Comparison of ENCODE assay signal across 20 cellular contexts in the genomic region with DNA sequence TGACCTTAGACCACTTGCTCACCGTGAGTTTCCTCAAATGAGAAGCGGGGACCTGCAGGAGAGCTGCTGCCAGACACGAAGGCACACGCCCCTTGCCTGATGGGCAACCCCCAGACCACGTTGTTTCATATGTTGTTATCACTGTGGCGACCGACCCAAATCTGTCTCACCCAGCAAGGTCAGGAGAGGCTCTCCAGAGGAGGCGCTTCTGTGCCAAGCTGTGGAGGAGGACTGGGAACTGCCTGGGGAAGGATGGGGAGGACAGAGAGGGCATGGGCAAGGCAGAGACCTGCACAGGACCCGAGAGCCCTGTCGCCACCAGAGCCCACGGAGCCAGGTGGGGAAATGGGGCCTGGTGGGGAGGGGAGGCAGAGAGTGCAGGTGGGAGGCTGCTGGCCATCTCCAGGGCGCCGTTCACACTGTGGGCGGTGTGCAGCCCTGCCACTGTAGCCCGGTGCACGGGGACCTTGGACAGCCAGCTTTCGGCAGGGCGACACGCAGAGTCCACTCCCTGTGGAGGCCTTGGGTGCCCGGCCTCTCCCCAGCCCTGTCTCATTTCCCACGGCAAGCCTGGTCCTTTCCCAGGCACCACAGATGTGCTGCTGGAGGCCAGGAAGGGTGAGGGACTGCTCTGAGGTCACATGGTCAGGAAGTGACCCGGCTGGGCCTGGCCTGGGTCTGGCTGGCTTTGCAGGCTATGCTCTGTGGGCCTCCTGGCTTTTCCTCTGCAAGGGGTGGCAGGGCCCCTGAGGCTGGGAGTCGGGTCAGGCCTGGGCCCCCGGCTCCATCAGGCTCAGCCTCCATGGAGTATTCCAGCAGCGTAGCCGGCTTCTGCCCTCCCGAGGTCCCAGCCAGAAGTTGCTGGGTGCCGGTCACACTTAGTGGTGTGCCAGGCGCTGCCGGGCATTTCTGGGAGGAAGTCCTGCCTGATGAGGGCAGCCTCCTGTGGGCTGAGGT. TPM values are rescaled to one million over a fixed set of nuclear protein-coding genes. Genes with fewer than 3 reads are reported as not detected.
A peak's percentile ranks its signal among the peaks of the same experiment; 100 is the strongest.
DNase-seq lines count a peak whose midpoint lies in the region; TF ChIP-seq lines count a peak whose summit lies in the region.
"Had no signal": no experiment of that assay in that cellular context is flagged by ENCODE, and none has a peak within 500 bp of the region (broad histone marks: within the 10 kb centered on the region; RNA-seq: fewer than 3 reads in every experiment).

No MANE protein-coding gene starts in this region.

- no peaks in the 10 kb centered on the region for H3F3A ChIP-seq in PC-9 (ENCODE audit: insufficient read depth, low read depth)

- H3K9ac ChIP-seq in muscle layer of colon (ENCODE audit: low read length): no peak overlapping the region

- no peaks in the 10 kb centered on the region for H4K20me1 ChIP-seq in PC-9 (ENCODE audit: insufficient read depth)

- in situ Hi-C loops in transverse colon (cut with MboI; ENCODE audit: low pct_ligation_motif_present in 1 of 4, low pct_unique_long_range_greater_than_20kb in 1 of 4, low sequenced_read_pairs in 3 of 4): no loop called here

- H3K4me1 ChIP-seq in muscle layer of colon (ENCODE audit: insufficient read depth, low read length): peaks cover 82% of the 10 kb centered on the region
- H3K4me1 ChIP-seq in transverse colon: peaks cover 20 to 48% (median 34%) of the 10 kb centered on the region in 4 donors
- H3K4me1 ChIP-seq in PC-9 (replicated peaks; ENCODE audit: insufficient read depth): no peaks in the 10 kb centered on the region

- H3K27ac Mint-ChIP-seq in glutamatergic neuron (ENCODE audit: unreplicated experiment): no peak overlapping the region
- H3K27ac Mint-ChIP-seq: activated B cell treated with CpG ODN at 0.5 μM for 24 hours; activated CD8-positive, alpha-beta memory T cell treated with anti-CD3 and anti-CD28 coated beads, Interleukin-2, amount 10 ng/mL, durations not matched to agents 7 days and 5 days; natural killer cell treated with Interleukin-12 subunit alpha and Interleukin-12 subunit beta and Interleukin-15 and Interleukin-18, amount 100 ng/mL, for 72 hours; stimulated activated naive CD8-positive, alpha-beta T cell treated with anti-CD3 and anti-CD28 coated beads, Interleukin-15, Interleukin-2, amounts not matched to agents 100 ng/mL and 50 ng/mL, for 24 hours had no signal

- BruUV-seq in PC-9 (replicated peaks; lab: Mats Ljungman, UMichigan): no TSS peak

- no peak for TF ChIP-seq POLR2A in transverse colon (IDR thresholded peaks at IDR 0.05)

- H3K27me3 Mint-ChIP-seq in glutamatergic neuron (ENCODE audit: unreplicated experiment): peaks cover 8% of the 10 kb centered on the region

- no peak overlapping the region for H3K4me3 ChIP-seq in fibroblast of the aortic adventitia (ENCODE audit: low read depth, low read length)
- H3K4me3 ChIP-seq in muscle layer of colon (ENCODE audit: low read depth in 1 of 2, low read length in 2 of 2): peak overlapping the region in 1 of 2 donors; percentile 50
- no peak overlapping the region for H3K4me3 ChIP-seq in transverse colon
- H3K4me3 ChIP-seq in PC-9: no peak overlapping the region

- H3K4me1 Mint-ChIP-seq in glutamatergic neuron (ENCODE audit: low read depth, unreplicated experiment): peaks cover 11% of the 10 kb centered on the region
- H3K4me1 Mint-ChIP-seq: activated B cell treated with CpG ODN at 0.5 μM for 24 hours had no signal

- WGBS in transverse colon (ENCODE audit: low coverage in 1 of 2), 2 donors: 64% methylated on average over 25 of the region's 30 CpGs; no CpG with 5 or more reads in 1 of the 2 donors

- no peak overlapping the region for H3K4me2 ChIP-seq in PC-9

- H3K9me3 ChIP-seq in muscle layer of colon (ENCODE audit: low read length) (no peaks in the 10 kb centered on the region), transverse colon (no peaks in the 10 kb centered on the region), PC-9 (ENCODE audit: insufficient read depth, low read depth) (no peaks in the 10 kb centered on the region)

- H3K9me3 Mint-ChIP-seq in glutamatergic neuron (ENCODE audit: unreplicated experiment): peaks cover 3% of the 10 kb centered on the region
- H3K9me3 Mint-ChIP-seq: activated B cell treated with CpG ODN at 0.5 μM for 24 hours; natural killer cell treated with Interleukin-12 subunit alpha and Interleukin-12 subunit beta and Interleukin-15 and Interleukin-18, amount 100 ng/mL, for 72 hours; stimulated activated naive CD8-positive, alpha-beta T cell treated with anti-CD3 and anti-CD28 coated beads, Interleukin-15, Interleukin-2, amounts not matched to agents 100 ng/mL and 50 ng/mL, for 24 hours had no signal

- no peak for TF ChIP-seq EP300 in transverse colon (IDR thresholded peaks at IDR 0.05; ENCODE audit: low read depth)

- TF ChIP-seq CTCF in fibroblast of the aortic adventitia (IDR thresholded peaks at IDR 0.05; ENCODE audit: insufficient read depth, low read length) (no peak), transverse colon (IDR thresholded peaks at IDR 0.05) (no peak), PC-9 (conservative IDR thresholded peaks at IDR 0.05) (no peak), glutamatergic neuron (IDR thresholded peaks at IDR 0.05; ENCODE audit: partially characterized antibody, unreplicated experiment) (no peak)

- H3K27me3 ChIP-seq in muscle layer of colon (ENCODE audit: control insufficient read depth in 1 of 2, insufficient read depth in 2 of 2, low read length in 2 of 2): no peaks in the 10 kb centered on the region
- H3K27me3 ChIP-seq in transverse colon: peaks cover 28% of the 10 kb centered on the region
- H3K27me3 ChIP-seq in PC-9 (ENCODE audit: insufficient read depth, low read depth): peaks cover 23% of the 10 kb centered on the region

- H3K36me3 ChIP-seq in muscle layer of colon (ENCODE audit: insufficient read depth, low read length) (no peaks in the 10 kb centered on the region), transverse colon (no peaks in the 10 kb centered on the region), PC-9 (ENCODE audit: low read depth) (no peaks in the 10 kb centered on the region)

- POLR2A ChIA-PET in PC-9 (lab: Charles Lee; ENCODE audit: unreplicated experiment): no interaction called here

- no peaks in the 10 kb centered on the region for H3K36me3 Mint-ChIP-seq in glutamatergic neuron (ENCODE audit: unreplicated experiment)
- H3K36me3 Mint-ChIP-seq: activated CD8-positive, alpha-beta memory T cell treated with anti-CD3 and anti-CD28 coated beads, Interleukin-2, amount 10 ng/mL, durations not matched to agents 7 days and 5 days; natural killer cell treated with Interleukin-12 subunit alpha and Interleukin-12 subunit beta and Interleukin-15 and Interleukin-18, amount 100 ng/mL, for 72 hours had no signal

- no peaks in the 10 kb centered on the region for H3K79me2 ChIP-seq in PC-9 (ENCODE audit: low read depth)

- DNase-seq in UCSD-AML1 (lab: John Stamatoyannopoulos, UW; ENCODE audit: unreplicated experiment) (peak; percentile 84), fibroblast of the aortic adventitia (ENCODE audit: low read depth) (peak; percentile 32), transverse colon (no peak), PC-9 (no peak), glutamatergic neuron (no peak), iPS-NIHi11 (ENCODE audit: low spot score) (no peak)
- DNase-seq: activated B cell treated with CpG ODN at 0.5 μM for 24 hours; activated CD8-positive, alpha-beta memory T cell treated with anti-CD3 and anti-CD28 coated beads, Interleukin-2, amount 10 ng/mL, durations not matched to agents 7 days and 5 days; activated naive CD4-positive, alpha-beta T cell treated with Interleukin-2 at 50 U/mL for 16 hours; DMS79 treated with DMSO at 0.1 percent for 48 hours; effector memory CD4-positive, alpha-beta T cell; HCEC 1CT; left colon; NCI-H1694; NCI-H510A treated with DMSO at 0.1 percent for 48 hours; PC-3 had no signal

- H2AFZ ChIP-seq in PC-9: no peak overlapping the region

- intact Hi-C loops in transverse colon (cut with DNase I; ENCODE audit: low total_unique reads): loop anchor here (5.0 kb wide), 1 partner anchor 120 kb away; no protein-coding TSS in a partner anchor
- intact Hi-C loops in PC-9 (cut with micrococcal nuclease; ENCODE audit: unreplicated experiment): no loop called here

- H3K27ac ChIP-seq in muscle layer of colon (ENCODE audit: low read depth, low read length) (peak overlapping the region; percentile 38), transverse colon (peak overlapping the region; percentile 36 to 83 (median 74)), PC-9 (no peak overlapping the region)
- H3K27ac ChIP-seq: C4-2B had no signal

- no peaks in the 10 kb centered on the region for H3K9me2 ChIP-seq in PC-9 (ENCODE audit: insufficient read depth)

- CTCF ChIA-PET in PC-9 (lab: Charles Lee): no interaction called here

- no peak overlapping the region for H3K4me3 Mint-ChIP-seq in glutamatergic neuron (ENCODE audit: unreplicated experiment)
- H3K4me3 Mint-ChIP-seq: activated B cell treated with CpG ODN at 0.5 μM for 24 hours; activated CD8-positive, alpha-beta memory T cell treated with anti-CD3 and anti-CD28 coated beads, Interleukin-2, amount 10 ng/mL, durations not matched to agents 7 days and 5 days; natural killer cell treated with Interleukin-12 subunit alpha and Interleukin-12 subunit beta and Interleukin-15 and Interleukin-18, amount 100 ng/mL, for 72 hours; stimulated activated naive CD8-positive, alpha-beta T cell treated with anti-CD3 and anti-CD28 coated beads, Interleukin-15, Interleukin-2, amounts not matched to agents 100 ng/mL and 50 ng/mL, for 24 hours had no signal

RNA-seq across cellular contexts. Expression of a gene that starts 3.2 kb away (rescaled TPM):
- total RNA-seq in fibroblast of the aortic adventitia (ENCODE audit: low replicate concordance): 7.6 and 9.6 TPM in 2 replicates
- 10 to 100 TPM in 1 of 4 donors, 1 to 10 TPM in 3; 1.5 to 11.9 (median 6.5) TPM for total RNA-seq in transverse colon
- total RNA-seq in PC-9 (2021): 14.1 and 22.8 TPM in 2 replicates
- total RNA-seq in glutamatergic neuron (ENCODE audit: unreplicated experiment): 0.64 TPM
- total RNA-seq: activated B cell treated with CpG ODN at 0.5 μM for 24 hours; activated CD8-positive, alpha-beta memory T cell treated with anti-CD3 and anti-CD28 coated beads, Interleukin-2, amount 10 ng/mL, durations not matched to agents 7 days and 5 days; natural killer cell treated with Interleukin-12 subunit alpha and Interleukin-12 subunit beta and Interleukin-15 and Interleukin-18, amount 100 ng/mL, for 72 hours had no signal

Comparison
In these comparisons a context has a peak if more than half of its experiments do, and no peak if none do; other contexts are left out.
1. DNase-seq: peak in UCSD-AML1 (single experiment) and fibroblast of the aortic adventitia (single experiment); none in transverse colon (single experiment), PC-9 (0 of 2), glutamatergic neuron (single experiment) and iPS-NIHi11 (single experiment).